Comparison of ENCODE assay signal across 8 cellular contexts in genomic region chr6:135088818-135089809, GRCh38. TPM values are rescaled to one million over a fixed set of nuclear protein-coding genes. Genes with fewer than 3 reads are reported as not detected.
DNase-seq lines count a peak whose midpoint lies in the region; ATAC-seq, FAIRE-seq and TF ChIP-seq lines count a peak whose summit lies in the region.

No MANE protein-coding gene starts in this region.

- H3K27me3 ChIP-seq in Peyer's patch (no peaks in the 10 kb centered on the region), pancreas (no peaks in the 10 kb centered on the region)

- TF ChIP-seq POLR2A in Peyer's patch (IDR thresholded peaks at IDR 0.05): no peak

- WGBS in pancreas, 2 donors: 65 to 66% methylated on average over 3 of the region's 3 CpGs

- TF ChIP-seq CTCF in Peyer's patch (IDR thresholded peaks at IDR 0.05) (peak; percentile 20 to 60 (median 37)), pancreas (IDR thresholded peaks at IDR 0.05) (peak in 1 of 4 donors; percentile 19)

- peak overlapping the region in 1 of 4 donors; percentile 34 for H3K27ac ChIP-seq in Peyer's patch
- no peak overlapping the region for H3K27ac ChIP-seq in pancreas

- no peaks in the 10 kb centered on the region for H3K4me1 ChIP-seq in Peyer's patch
- peaks cover 0 to 11% (median 0%) of the 10 kb centered on the region in 3 donors for H3K4me1 ChIP-seq in pancreas

- FAIRE-seq in pancreas (lab: Jason Lieb, UNC): no peak

- no peaks in the 10 kb centered on the region for H3K36me3 ChIP-seq in Peyer's patch
- no peaks in the 10 kb centered on the region for H3K36me3 ChIP-seq in pancreas

- peak; percentile 75 for ATAC-seq in GM19467 (IDR thresholded peaks at IDR 0.05; ENCODE audit: unreplicated experiment)
- peak; percentile 79 for ATAC-seq in HG03442 (IDR thresholded peaks at IDR 0.05; ENCODE audit: unreplicated experiment)
- ATAC-seq in pancreas: peak; percentile 18 to 73 (median 45)

- peak overlapping the region in 1 of 4 donors; percentile 9 for H3K4me3 ChIP-seq in Peyer's patch
- H3K4me3 ChIP-seq in pancreas: no peak overlapping the region

- intact Hi-C loops in pancreas (cut with DNase I): no loop called here

- peak; percentile 17 for DNase-seq in NCI-H1436 (lab: John Stamatoyannopoulos, UW)
- no peak for DNase-seq in NCI-H1436 treated with DMSO at 0.1 percent for 48 hours (lab: John Stamatoyannopoulos, UW)
- DNase-seq in Peyer's patch: no peak
- peak; percentile 19 for DNase-seq in dermis blood vessel endothelial cell
- DNase-seq in pancreas: no peak
- DNase-seq in mesenteric fat pad (ENCODE audit: low spot score): no peak

- H3K9me3 ChIP-seq in Peyer's patch (no peaks in the 10 kb centered on the region), pancreas (no peaks in the 10 kb centered on the region)

RNA-seq across cellular contexts. Expression of gene HBS1L, which starts 34.5 kb away (rescaled TPM):
- total RNA-seq in Peyer's patch (10 to 100 TPM; 25.2 to 94.1 (median 37.5) TPM), dermis blood vessel endothelial cell (106 and 170 TPM in 2 replicates), pancreas (10 to 100 TPM; 36.0 to 41.5 (median 40.6) TPM), mesenteric fat pad (66.4 TPM)
- polyA plus RNA-seq in pancreas: 10 to 100 TPM; 10.3 to 18.0 TPM

Comparison
In these comparisons a context has a peak if more than half of its experiments do, and no peak if none do; other contexts are left out.
1. DNase-seq: peak in NCI-H1436 (single experiment) and dermis blood vessel endothelial cell (single experiment); none in NCI-H1436 treated with DMSO at 0.1 percent for 48 hours (single experiment), Peyer's patch (0 of 3), pancreas (0 of 6) and mesenteric fat pad (single experiment).
2. Peak in every context shown above with its lines, with median percentiles within 50 percentile points of each other: ATAC-seq.